Comparison of ENCODE assay signal across 7 cellular contexts in the genomic region with DNA sequence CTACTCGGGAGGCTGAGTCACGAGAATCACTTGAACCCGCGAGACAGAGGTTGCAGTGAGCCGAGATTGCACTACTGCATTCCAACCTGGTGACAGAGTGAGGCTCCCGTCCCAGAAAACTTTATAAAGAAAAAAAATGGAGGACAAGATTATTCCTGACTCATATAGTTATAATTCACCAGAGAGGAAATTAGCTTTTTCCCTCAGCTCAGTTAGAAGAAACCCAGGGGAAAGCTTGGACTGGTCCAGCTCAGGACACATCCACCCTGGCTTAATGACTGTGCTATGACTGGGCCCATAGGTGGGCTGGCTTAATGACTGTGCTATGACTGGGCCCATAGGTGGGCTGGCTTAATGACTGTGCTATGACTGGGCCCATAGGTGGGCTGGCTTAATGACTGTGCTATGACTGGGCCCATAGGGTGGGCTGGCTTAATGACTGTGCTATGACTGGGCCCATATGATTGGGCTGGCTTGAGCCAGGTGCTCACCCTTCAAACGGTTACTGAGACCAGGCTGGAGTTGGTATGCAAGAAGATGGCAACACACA. TPM values are rescaled to one million over a fixed set of nuclear protein-coding genes. Genes with fewer than 3 reads are reported as not detected.
A peak's percentile ranks its signal among the peaks of the same experiment; 100 is the strongest.
DNase-seq lines count a peak whose midpoint lies in the region; ATAC-seq and TF ChIP-seq lines count a peak whose summit lies in the region.
"Not testable (repeated sequence)": the region's sequence is repeated elsewhere in the genome, so short reads cannot be mapped to it uniquely, and the experiment has no call there.

No MANE protein-coding gene starts in this region.

- in situ Hi-C loops in Caki2 (cut with HindIII; ENCODE audit: low pct_unique_long_range_greater_than_20kb, low sequenced_read_pairs), result not testable (repeated sequence)

- DNase-seq in Caki2 (ENCODE audit: low read depth), result peak; percentile 88
- DNase-seq in HK-2 (ENCODE audit: unreplicated experiment), result peak; percentile 82
- DNase-seq in RPMI7951 (ENCODE audit: low read depth), result peak; percentile 77
- peak; percentile 87 for DNase-seq in choroid plexus epithelial cell (ENCODE audit: low read depth)
- peak; percentile 88 for DNase-seq in fibroblast of the aortic adventitia (ENCODE audit: low read depth)
- peak; percentile 65 for DNase-seq in non-pigmented ciliary epithelial cell (ENCODE audit: low read depth)

- H3K9me3 Mint-ChIP-seq in activated T-helper 17 cell treated with anti-CD3 and anti-CD28 coated beads, Interleukin-2, amount 50 U/mL, for 72 hours, result not testable (repeated sequence)

- H3K4me1 Mint-ChIP-seq in activated T-helper 17 cell treated with anti-CD3 and anti-CD28 coated beads, Interleukin-2, amount 50 U/mL, for 72 hours, result peaks cover 13% of the 10 kb centered on the region

- H3K27me3 Mint-ChIP-seq in activated T-helper 17 cell treated with anti-CD3 and anti-CD28 coated beads, Interleukin-2, amount 50 U/mL, for 72 hours, result peaks cover 21% of the 10 kb centered on the region

- not testable (repeated sequence) for H3K4me3 ChIP-seq in choroid plexus epithelial cell (ENCODE audit: low read depth, low read length); fibroblast of the aortic adventitia (ENCODE audit: low read depth, low read length)

- TF ChIP-seq CTCF in choroid plexus epithelial cell (conservative IDR thresholded peaks at IDR 0.05; ENCODE audit: low read depth, low read length); fibroblast of the aortic adventitia (IDR thresholded peaks at IDR 0.05; ENCODE audit: insufficient read depth, low read length): not testable (repeated sequence)

- not testable (repeated sequence) for H3K36me3 Mint-ChIP-seq in activated T-helper 17 cell treated with anti-CD3 and anti-CD28 coated beads, Interleukin-2, amount 50 U/mL, for 72 hours (ENCODE audit: low read depth)

- peak; percentile 33 for ATAC-seq in activated T-helper 17 cell treated with anti-CD3 and anti-CD28 coated beads, Interleukin-2, amount 50 U/mL, for 72 hours (replicated peaks)

- not testable (repeated sequence) for H3K4me3 Mint-ChIP-seq in activated T-helper 17 cell treated with anti-CD3 and anti-CD28 coated beads, Interleukin-2, amount 50 U/mL, for 72 hours

- H3K27ac Mint-ChIP-seq in activated T-helper 17 cell treated with anti-CD3 and anti-CD28 coated beads, Interleukin-2, amount 50 U/mL, for 72 hours, result not testable (repeated sequence)

RNA-seq across cellular contexts. Expression of a gene that starts 5.7 kb away (rescaled TPM):
- 11.6 and 15.8 TPM in 2 replicates for total RNA-seq in Caki2 (2014; rRNA removed; shearing (Covaris generic); ENCODE audit: low replicate concordance)
- total RNA-seq in RPMI7951 (2014; rRNA removed; shearing (Covaris generic)), result 2.6 and 2.7 TPM in 2 replicates
- total RNA-seq in activated T-helper 17 cell treated with anti-CD3 and anti-CD28 coated beads, Interleukin-2, amount 50 U/mL, for 72 hours, result 10 to 100 TPM in 1 of 2 donors, 1 to 10 TPM in 1; 9.3 to 19.5 TPM
- total RNA-seq in fibroblast of the aortic adventitia (ENCODE audit: low replicate concordance), result 5.6 and 14.3 TPM in 2 replicates

RNA-seq across cellular contexts. Expression of a gene that starts 28.3 kb away (rescaled TPM):
- total RNA-seq in Caki2 (2014; rRNA removed; shearing (Covaris generic); ENCODE audit: low replicate concordance), result 2.3 and 5.2 TPM in 2 replicates
- 2.2 and 4.1 TPM in 2 replicates for total RNA-seq in RPMI7951 (2014; rRNA removed; shearing (Covaris generic))
- total RNA-seq in activated T-helper 17 cell treated with anti-CD3 and anti-CD28 coated beads, Interleukin-2, amount 50 U/mL, for 72 hours, result 10 to 100 TPM; 12.7 to 17.3 TPM
- total RNA-seq in fibroblast of the aortic adventitia (ENCODE audit: low replicate concordance), result 9.1 and 12.7 TPM in 2 replicates

RNA-seq across cellular contexts. Expression of a gene that starts 38.4 kb away (rescaled TPM):
- total RNA-seq in Caki2 (2014; rRNA removed; shearing (Covaris generic); ENCODE audit: low replicate concordance), result 18.1 and 20.2 TPM in 2 replicates
- total RNA-seq in RPMI7951 (2014; rRNA removed; shearing (Covaris generic)), result 8.3 and 12.1 TPM in 2 replicates
- 100 to 1,000 TPM; 103 to 105 TPM for total RNA-seq in activated T-helper 17 cell treated with anti-CD3 and anti-CD28 coated beads, Interleukin-2, amount 50 U/mL, for 72 hours
- total RNA-seq in fibroblast of the aortic adventitia (ENCODE audit: low replicate concordance), result 15.5 and 31.9 TPM in 2 replicates
